Comparison of ENCODE assay signal across 8 cellular contexts in genomic region chr13:110869805-110870706, GRCh38. TPM values are rescaled to one million over a fixed set of nuclear protein-coding genes. Genes with fewer than 3 reads are reported as not detected.
DNase-seq lines count a peak whose midpoint lies in the region; ATAC-seq and TF ChIP-seq lines count a peak whose summit lies in the region.

No MANE protein-coding gene starts in this region.

- DNase-seq in CD4-positive, alpha-beta T cell, result no peak
- peak in 68 of 76 experiments; percentile 2 to 79 (median 50) for DNase-seq in HUDEP-2 (lab: John Stamatoyannopoulos, UW; ENCODE audit: unreplicated experiment in 76 of 76)
- peak; percentile 68 for DNase-seq in activated CD4-positive, alpha-beta memory T cell treated with anti-CD3 and anti-CD28 coated beads for 36 hours
- peak; percentile 98 to 99 for DNase-seq in foreskin keratinocyte
- DNase-seq in NCI-H1092 (lab: John Stamatoyannopoulos, UW), result no peak

- no peak for ATAC-seq in CD4-positive, alpha-beta T cell (ENCODE audit: poor library complexity)
- ATAC-seq in foreskin keratinocyte, result peak; percentile 84
- ATAC-seq in HG03520 (IDR thresholded peaks at IDR 0.05; ENCODE audit: unreplicated experiment), result no peak
- no peak for ATAC-seq in stimulated activated memory B cell treated with anti-CD40 and anti-IgM and Interleukin-4, amounts not matched to agents 10 μg/mL and 1 μg/mL and 100 μg/mL, for 72 hours

- peaks cover 72% of the 10 kb centered on the region for H3K27me3 Mint-ChIP-seq in CD4-positive, alpha-beta T cell
- H3K27me3 Mint-ChIP-seq in activated CD4-positive, alpha-beta memory T cell treated with anti-CD3 and anti-CD28 coated beads for 36 hours, result peaks cover 47% of the 10 kb centered on the region
- H3K27me3 Mint-ChIP-seq in stimulated activated memory B cell treated with anti-CD40 and anti-IgM and Interleukin-4, amounts not matched to agents 10 μg/mL and 1 μg/mL and 100 μg/mL, for 72 hours, result peaks cover 49% of the 10 kb centered on the region

- H3K4me3 Mint-ChIP-seq in CD4-positive, alpha-beta T cell, result peak overlapping the region; percentile 45
- no peak overlapping the region for H3K4me3 Mint-ChIP-seq in activated CD4-positive, alpha-beta memory T cell treated with anti-CD3 and anti-CD28 coated beads for 36 hours
- H3K4me3 Mint-ChIP-seq in stimulated activated memory B cell treated with anti-CD40 and anti-IgM and Interleukin-4, amounts not matched to agents 10 μg/mL and 1 μg/mL and 100 μg/mL, for 72 hours, result no peak overlapping the region

- CTCF ChIA-PET in CD4-positive, alpha-beta T cell (lab: Charles Lee), result no interaction called here
- CTCF ChIA-PET in activated CD4-positive, alpha-beta memory T cell treated with anti-CD3 and anti-CD28 coated beads for 36 hours (lab: Charles Lee), result no interaction called here

- H3K27ac Mint-ChIP-seq in CD4-positive, alpha-beta T cell, result no peak overlapping the region
- H3K27ac Mint-ChIP-seq in activated CD4-positive, alpha-beta memory T cell treated with anti-CD3 and anti-CD28 coated beads for 36 hours, result no peak overlapping the region
- H3K27ac Mint-ChIP-seq in stimulated activated memory B cell treated with anti-CD40 and anti-IgM and Interleukin-4, amounts not matched to agents 10 μg/mL and 1 μg/mL and 100 μg/mL, for 72 hours, result no peak overlapping the region

- H2AFZ ChIP-seq in neuron (ENCODE audit: low read depth, low read length), result peak overlapping the region; percentile 23

- TF ChIP-seq CTCF in CD4-positive, alpha-beta T cell (IDR thresholded peaks at IDR 0.05), result no peak
- peak; percentile 6 for TF ChIP-seq CTCF in foreskin keratinocyte (conservative IDR thresholded peaks at IDR 0.05)

- H3K9me3 Mint-ChIP-seq in CD4-positive, alpha-beta T cell, result no peaks in the 10 kb centered on the region
- no peaks in the 10 kb centered on the region for H3K9me3 Mint-ChIP-seq in activated CD4-positive, alpha-beta memory T cell treated with anti-CD3 and anti-CD28 coated beads for 36 hours
- H3K9me3 Mint-ChIP-seq in stimulated activated memory B cell treated with anti-CD40 and anti-IgM and Interleukin-4, amounts not matched to agents 10 μg/mL and 1 μg/mL and 100 μg/mL, for 72 hours, result peaks cover 4% of the 10 kb centered on the region

- H3K4me1 Mint-ChIP-seq in CD4-positive, alpha-beta T cell (ENCODE audit: low read depth), result peaks cover 19% of the 10 kb centered on the region
- H3K4me1 Mint-ChIP-seq in activated CD4-positive, alpha-beta memory T cell treated with anti-CD3 and anti-CD28 coated beads for 36 hours (ENCODE audit: low read depth), result peaks cover 15% of the 10 kb centered on the region
- peaks cover 6% of the 10 kb centered on the region for H3K4me1 Mint-ChIP-seq in stimulated activated memory B cell treated with anti-CD40 and anti-IgM and Interleukin-4, amounts not matched to agents 10 μg/mL and 1 μg/mL and 100 μg/mL, for 72 hours

- H3K4me3 ChIP-seq in neuron (ENCODE audit: low read length), result no peak overlapping the region

- POLR2A ChIA-PET in CD4-positive, alpha-beta T cell (lab: Charles Lee), result no interaction called here
- POLR2A ChIA-PET in activated CD4-positive, alpha-beta memory T cell treated with anti-CD3 and anti-CD28 coated beads for 36 hours (lab: Charles Lee), result no interaction called here

- H3K9me3 ChIP-seq in CD4-positive, alpha-beta T cell (ENCODE audit: control insufficient read depth, low read length), result no peaks in the 10 kb centered on the region
- no peaks in the 10 kb centered on the region for H3K9me3 ChIP-seq in neuron (ENCODE audit: low read length)

- no peaks in the 10 kb centered on the region for H3K36me3 Mint-ChIP-seq in CD4-positive, alpha-beta T cell (ENCODE audit: low read depth)
- no peaks in the 10 kb centered on the region for H3K36me3 Mint-ChIP-seq in activated CD4-positive, alpha-beta memory T cell treated with anti-CD3 and anti-CD28 coated beads for 36 hours
- H3K36me3 Mint-ChIP-seq in stimulated activated memory B cell treated with anti-CD40 and anti-IgM and Interleukin-4, amounts not matched to agents 10 μg/mL and 1 μg/mL and 100 μg/mL, for 72 hours, result no peaks in the 10 kb centered on the region

- no peaks in the 10 kb centered on the region for H3K36me3 ChIP-seq in neuron (ENCODE audit: insufficient read depth, low read length)

- H3K27me3 ChIP-seq in CD4-positive, alpha-beta T cell (ENCODE audit: control insufficient read depth, insufficient read depth, low read length), result peaks cover 27% of the 10 kb centered on the region
- H3K27me3 ChIP-seq in foreskin keratinocyte (peaks cover 7% of the 10 kb centered on the region), neuron (ENCODE audit: insufficient read depth, low read length) (no peaks in the 10 kb centered on the region)

- intact Hi-C loops in CD4-positive, alpha-beta T cell (cut with DNase I, micrococcal nuclease), result no loop called here
- intact Hi-C loops in activated CD4-positive, alpha-beta memory T cell treated with anti-CD3 and anti-CD28 coated beads for 36 hours (cut with micrococcal nuclease), result loop anchor here (1.0 kb wide), 1 partner anchor 95 kb away; no protein-coding TSS in a partner anchor

- H3K27ac ChIP-seq in CD4-positive, alpha-beta T cell (ENCODE audit: low read depth, low read length), result no peak overlapping the region
- H3K27ac ChIP-seq in foreskin keratinocyte, result peak overlapping the region; percentile 76

- H3K4me1 ChIP-seq in foreskin keratinocyte, result peaks cover 19% of the 10 kb centered on the region
- peaks cover 6% of the 10 kb centered on the region for H3K4me1 ChIP-seq in neuron (ENCODE audit: insufficient read depth, low read length)

RNA-seq across cellular contexts. Expression of gene ANKRD10, which starts 44.8 kb away (rescaled TPM):
- 10 to 100 TPM; 75.5 to 83.8 TPM for total RNA-seq in CD4-positive, alpha-beta T cell
- 10 to 100 TPM; 83.9 to 97.8 TPM for total RNA-seq in activated CD4-positive, alpha-beta memory T cell treated with anti-CD3 and anti-CD28 coated beads for 36 hours
- total RNA-seq in foreskin keratinocyte, result 29.5 and 32.9 TPM in 2 replicates
- polyA plus RNA-seq in foreskin keratinocyte, result 11.0 and 13.3 TPM in 2 replicates

Comparison
In these comparisons a context has a peak if more than half of its experiments do, and no peak if none do; other contexts are left out.
1. DNase-seq: peak in HUDEP-2 (68 of 76), activated CD4-positive, alpha-beta memory T cell treated with anti-CD3 and anti-CD28 coated beads for 36 hours (single experiment) and foreskin keratinocyte (2 of 2); none in CD4-positive, alpha-beta T cell (0 of 10) and NCI-H1092 (single experiment).